ENCODE assay signal across 7 cellular contexts in genomic region chr12:131830335-131831020, GRCh38. TPM values are rescaled to one million over a fixed set of nuclear protein-coding genes. Genes with fewer than 3 reads are reported as not detected.
A peak's percentile ranks its signal among the peaks of the same experiment; 100 is the strongest.
DNase-seq lines count a peak whose midpoint lies in the region; ATAC-seq, FAIRE-seq and TF ChIP-seq lines count a peak whose summit lies in the region.

No MANE protein-coding gene starts in this region.

- H3K4me1 ChIP-seq in OCI-LY1 (ENCODE audit: insufficient read depth, low read length, severe bottlenecking): no peaks in the 10 kb centered on the region
- no peaks in the 10 kb centered on the region for H3K4me1 ChIP-seq in GM12878 (ENCODE audit: control insufficient read depth, insufficient read depth, low read length)
- no peaks in the 10 kb centered on the region for H3K4me1 ChIP-seq in right cardiac atrium (ENCODE audit: control insufficient read depth, insufficient read depth, low read length)
- peaks cover 4% of the 10 kb centered on the region for H3K4me1 ChIP-seq in parathyroid adenoma

- H3K27me3 ChIP-seq in OCI-LY1 (ENCODE audit: insufficient read depth, low read length): no peaks in the 10 kb centered on the region
- peaks cover 7 to 9% of the 10 kb centered on the region in 2 experiments for H3K27me3 ChIP-seq in GM12878 (replicated peaks in 1 of 2; ENCODE audit: control insufficient read depth in 2 of 2, insufficient read depth in 2 of 2, low read length in 1 of 2)
- H3K27me3 ChIP-seq in right cardiac atrium (ENCODE audit: control insufficient read depth, insufficient read depth): no peaks in the 10 kb centered on the region
- H3K27me3 ChIP-seq in parathyroid adenoma (ENCODE audit: control insufficient read depth, insufficient read depth, low read length): peaks cover 20% of the 10 kb centered on the region

- H3K27ac Mint-ChIP-seq in HFFc6: peak overlapping the region; percentile 88

- in situ Hi-C loops in GM12878 (cut with MboI): no loop called here

- POLR2A ChIA-PET in GM12878 (lab: Charles Lee): no interaction called here

- ATAC-seq in GM12878: peak; percentile 73
- ATAC-seq in right cardiac atrium: peak; percentile 90 to 92
- ATAC-seq in HG03571 (IDR thresholded peaks at IDR 0.05; ENCODE audit: unreplicated experiment): no peak

- intact Hi-C loops in GM12878 (cut with micrococcal nuclease; ENCODE audit: unreplicated experiment): no loop called here
- intact Hi-C loops in right cardiac atrium (cut with DNase I): loop anchor here in 1 of 4 donors (10.0 kb wide), 1 partner anchor 104 kb away; no protein-coding TSS in a partner anchor

- H3K9me2 ChIP-seq in OCI-LY1 (ENCODE audit: low read depth, low read length): no peaks in the 10 kb centered on the region

- no peak overlapping the region for H3K4me3 ChIP-seq in OCI-LY1 (ENCODE audit: low read depth, low read length, poor library complexity, severe bottlenecking)
- 0 out of 2 replicates have a peak overlapping the region, but pooled peaks have one; percentile 16 for H3K4me3 ChIP-seq in GM12878
- peak overlapping the region; percentile 48 for H3K4me3 ChIP-seq in right cardiac atrium (ENCODE audit: low read length)
- H3K4me3 ChIP-seq in parathyroid adenoma (ENCODE audit: low read depth, low read length): peak overlapping the region; percentile 31

- H3F3A ChIP-seq in OCI-LY1 (ENCODE audit: insufficient read depth, low read length): no peaks in the 10 kb centered on the region

- no peak for TF ChIP-seq EP300 in GM12878 (IDR thresholded peaks at IDR 0.05; ENCODE audit: borderline replicate concordance in 1 of 2, control insufficient read depth in 1 of 2, low read depth in 2 of 2, low read length in 2 of 2)

- DNase-seq in ELF-1 (ENCODE audit: low read depth, low spot score) (peak; percentile 91), HFFc6 (peak; percentile 82), GM12878 (ENCODE audit: low read depth, low spot score) (no peak), right cardiac atrium (peak; percentile 85 to 94 (median 93))

- H3K9ac ChIP-seq in OCI-LY1 (ENCODE audit: low read length) (no peak overlapping the region), GM12878 (ENCODE audit: control insufficient read depth, insufficient read depth, low read length) (no peak overlapping the region), parathyroid adenoma (no peak overlapping the region)

- no peak overlapping the region for H3K27ac ChIP-seq in OCI-LY1 (ENCODE audit: low read depth, low read length, poor library complexity, severe bottlenecking)
- H3K27ac ChIP-seq in GM12878 (ENCODE audit: control insufficient read depth, insufficient read depth): no peak overlapping the region
- H3K27ac ChIP-seq in right cardiac atrium (ENCODE audit: low read length): no peak overlapping the region
- no peak overlapping the region for H3K27ac ChIP-seq in parathyroid adenoma

- no peak for FAIRE-seq in GM12878 (lab: Jason Lieb, UNC)

- H3K4me1 Mint-ChIP-seq in HFFc6 (ENCODE audit: low read depth): peaks cover 20% of the 10 kb centered on the region

- RAD21 ChIA-PET in GM12878 (lab: Charles Lee; ENCODE audit: unreplicated experiment): no interaction called here

- no peaks in the 10 kb centered on the region for H3K36me3 ChIP-seq in OCI-LY1 (ENCODE audit: insufficient read depth, low read length)
- no peaks in the 10 kb centered on the region for H3K36me3 ChIP-seq in GM12878 (ENCODE audit: control insufficient read depth in 2 of 2, insufficient read depth in 2 of 2, low read length in 1 of 2)
- H3K36me3 ChIP-seq in parathyroid adenoma (ENCODE audit: control insufficient read depth, insufficient read depth, low read length): no peaks in the 10 kb centered on the region

- H2AFZ ChIP-seq in OCI-LY1 (ENCODE audit: low read length) (no peak overlapping the region), GM12878 (ENCODE audit: control insufficient read depth, low read depth, low read length) (no peak overlapping the region), parathyroid adenoma (peak overlapping the region; percentile 56)

- H3K27me3 Mint-ChIP-seq in HFFc6 (ENCODE audit: insufficient read depth): peaks cover 8% of the 10 kb centered on the region

- H3K4me2 ChIP-seq in OCI-LY1 (ENCODE audit: low read length) (no peak overlapping the region), GM12878 (ENCODE audit: control insufficient read depth, insufficient read depth) (peak overlapping the region; percentile 11), parathyroid adenoma (ENCODE audit: low read length) (peak overlapping the region; percentile 74)

- peak; percentile 53 for TF ChIP-seq RAD21 in GM12878 (IDR thresholded peaks at IDR 0.05; ENCODE audit: insufficient read depth, low read depth, low read length)

- peak overlapping the region; percentile 89 for H3K4me3 Mint-ChIP-seq in HFFc6

- CTCF ChIA-PET in GM12878 (lab: Yijun Ruan, JAX): interaction anchor here (1.0 kb wide), 2 partner anchors 75 to 861 kb away, joined by 3 read pairs; no protein-coding TSS in a partner anchor

- no TSS peak for BruUV-seq in GM12878 (replicated peaks; lab: Mats Ljungman, UMichigan)

- WGBS in GM12878 (ENCODE audit: insufficient coverage, insufficient replicate concordance, low lambda C conversion rate, missing lambda C conversion rate): 7% methylated on average over 38 of the region's 57 CpGs
- under 1% methylated on average over 57 of the region's 57 CpGs for WGBS in right cardiac atrium

- no peaks in the 10 kb centered on the region for H3K9me3 Mint-ChIP-seq in HFFc6

- SMC1A ChIA-PET in GM12878 (lab: Charles Lee; ENCODE audit: uncharacterized antibody, unreplicated experiment): no interaction called here

- no peaks in the 10 kb centered on the region for H3K9me3 ChIP-seq in OCI-LY1 (ENCODE audit: low read length)
- H3K9me3 ChIP-seq in GM12878 (replicated peaks; ENCODE audit: control insufficient read depth, insufficient read depth, low read length): no peaks in the 10 kb centered on the region
- H3K9me3 ChIP-seq in right cardiac atrium (ENCODE audit: control insufficient read depth, low read length): no peaks in the 10 kb centered on the region
- H3K9me3 ChIP-seq in parathyroid adenoma (ENCODE audit: control insufficient read depth, low read length): no peaks in the 10 kb centered on the region

- TF ChIP-seq POLR2A in GM12878 (IDR thresholded peaks at IDR 0.05; ENCODE audit: low read depth, low read length): no peak

- no peaks in the 10 kb centered on the region for H3K79me2 ChIP-seq in OCI-LY1 (ENCODE audit: insufficient read depth, low read length)
- H3K79me2 ChIP-seq in GM12878 (ENCODE audit: control insufficient read depth, insufficient read depth, low read length): no peaks in the 10 kb centered on the region
- H3K79me2 ChIP-seq in parathyroid adenoma: no peaks in the 10 kb centered on the region

- no peaks in the 10 kb centered on the region for H3K36me3 Mint-ChIP-seq in HFFc6 (ENCODE audit: low read depth)

- H4K20me1 ChIP-seq in OCI-LY1 (ENCODE audit: insufficient read depth, low read length): no peaks in the 10 kb centered on the region
- H4K20me1 ChIP-seq in GM12878 (ENCODE audit: control insufficient read depth, insufficient read depth): no peaks in the 10 kb centered on the region

- TF ChIP-seq CTCF in HFFc6 (IDR thresholded peaks at IDR 0.05): peak; percentile 76
- TF ChIP-seq CTCF in OCI-LY1 (IDR thresholded peaks at IDR 0.05; ENCODE audit: low read length): peak; percentile 17
- TF ChIP-seq CTCF in GM12878 (IDR thresholded peaks at IDR 0.05 in 2 of 3, conservative IDR thresholded peaks at IDR 0.05 in 1 of 3; ENCODE audit: control insufficient read depth in 2 of 3, extremely low read depth in 1 of 3, insufficient read depth in 1 of 3, low read depth in 3 of 3, low read length in 3 of 3): peak; percentile 28 to 72 (median 51); a peak in 4 of 6 replicates
- peak; percentile 57 for TF ChIP-seq CTCF in parathyroid adenoma (IDR thresholded peaks at IDR 0.05)

TF ChIP-seq in GM12878, 131 proteins besides CTCF, POLR2A, EP300 and RAD21:
- TF ChIP-seq BHLHE40 (IDR thresholded peaks at IDR 0.05; ENCODE audit: borderline replicate concordance in 1 of 2, low read depth in 2 of 2, low read length in 1 of 2) (peak in 1 of 2 experiments; percentile 59; a peak in 2 of 4 replicates), SREBF2 (IDR thresholded peaks at IDR 0.05; ENCODE audit: low read length) (no peak), SMC3 (IDR thresholded peaks at IDR 0.05; ENCODE audit: borderline replicate concordance, low read length) (peak; percentile 35; the same call in 1 of the 2 replicates)

RNA-seq across cellular contexts. Expression of gene MMP17, which starts 2.3 kb away (rescaled TPM):
- total RNA-seq in HFFc6 (2021; fragmentation: NEBNext Ultra II Directional; extraction: Animal tissue kit (Norgen Biotek cat#: 25700)): 10 to 100 TPM; 23.9 to 31.5 (median 26.6) TPM
- total RNA-seq in GM12878 (2013; cell fraction: nucleolus; rRNA removed): 2.1 and 2.5 TPM in 2 replicates
- total RNA-seq in GM12878 (2014; rRNA removed) (0.28 TPM in 1 of 2 replicates, not detected in the other), GM12878 (2014; rRNA removed; fragmentation: Illumina TruSeq; extraction: Trizol) (not detected in 2 replicates), GM12878 (2021) (0.43 TPM in 1 of 2 replicates, not detected in the other), right cardiac atrium (1 to 10 TPM in 3 of 4 donors, under 1 TPM in 1; 0.89 to 1.4 (median 1.2) TPM)
- not detected for polyA plus RNA-seq in GM12878 (2011; ENCODE audit: low read depth)
- polyA plus RNA-seq in GM12878 (2011; rRNA removed) (0.11 TPM in 1 of 2 replicates, not detected in the other), GM12878 (2014; fragmentation: Illumina TruSeq; extraction: Trizol) (not detected in 2 replicates), GM12878 (2014; fragmentation: Nextera tagmentation; extraction: Ambion mirVana) (not detected), GM12878 (2014; rRNA removed) (0.23 and 0.84 TPM in 2 replicates), GM12878 (2016; fragmentation: Nextera tagmentation; extraction: Ambion mirVana) (not detected), right cardiac atrium (2.4 TPM)
- polyA plus RNA-seq in GM12878 (2011; cell fraction: cytosol; rRNA removed): 0.25 and 0.31 TPM in 2 replicates
- 0.51 and 0.72 TPM in 2 replicates for polyA plus RNA-seq in GM12878 (2011; cell fraction: nucleus; rRNA removed)
- 0.11 and 0.56 TPM in 2 replicates for polyA plus RNA-seq in GM12878 (2012)
- not detected in 2 replicates for polyA minus RNA-seq in GM12878 (2011; rRNA and poly(A)+ RNA removed)
- polyA minus RNA-seq in GM12878 (2011; cell fraction: cytosol; rRNA and poly(A)+ RNA removed): not detected in 2 replicates
- 0.48 TPM in 1 of 2 replicates, not detected in the other for polyA minus RNA-seq in GM12878 (2011; cell fraction: nucleus; rRNA and poly(A)+ RNA removed)

Comparison
In these comparisons a context has a peak if more than half of its experiments do, and no peak if none do; other contexts are left out.
1. CTCF ChIP-seq: peak in every context shown above with its lines; median percentile 76 in HFFc6; 57 in parathyroid adenoma; 51 in GM12878; 17 in OCI-LY1.
2. RNA of gene MMP17, which starts 2.3 kb away (total RNA-seq): 23.9 to 31.5 TPM in HFFc6; 0.89 to 1.4 TPM in right cardiac atrium and 0.28 to 2.5 TPM in GM12878; every median in the first group is over 4 times any median in the second.